Comparison of ENCODE assay signal across 8 cellular contexts in genomic region chr10:101354584-101355070, GRCh38. TPM values are rescaled to one million over a fixed set of nuclear protein-coding genes. Genes with fewer than 3 reads are reported as not detected.
DNase-seq lines count a peak whose midpoint lies in the region; ATAC-seq and TF ChIP-seq lines count a peak whose summit lies in the region.

No MANE protein-coding gene starts in this region.

- DNase-seq in stimulated activated naive CD8-positive, alpha-beta T cell treated with anti-CD3 and anti-CD28 coated beads, Interleukin-15, Interleukin-2, amounts not matched to agents 100 U/mL and 50 U/mL, for 24 hours = no peak
- no peak for DNase-seq in activated B cell treated with CpG ODN at 0.5 μM for 24 hours
- no peak for DNase-seq in glutamatergic neuron
- no peak for DNase-seq in retinal pigment epithelial cell (ENCODE audit: low read depth)
- no peak for DNase-seq in ACHN

- in situ Hi-C loops in ACHN (cut with HindIII; ENCODE audit: low pct_ligation_motif_present, low pct_unique_long_range_greater_than_20kb, low sequenced_read_pairs) = no loop called here

- POLR2A ChIA-PET in activated B cell treated with CpG ODN at 0.5 μM for 24 hours (lab: Charles Lee) = interaction anchor here (0.6 kb wide), 1 partner anchor 50 kb away, joined by 3 read pairs; no protein-coding TSS in a partner anchor

- CTCF ChIA-PET in activated B cell treated with CpG ODN at 0.5 μM for 24 hours (lab: Charles Lee) = no interaction called here

- H3K4me1 Mint-ChIP-seq in stimulated activated naive CD8-positive, alpha-beta T cell treated with anti-CD3 and anti-CD28 coated beads, Interleukin-15, Interleukin-2, amounts not matched to agents 100 ng/mL and 50 ng/mL, for 24 hours (ENCODE audit: low read depth) = peaks cover 31% of the 10 kb centered on the region
- H3K4me1 Mint-ChIP-seq in activated B cell treated with CpG ODN at 0.5 μM for 24 hours (peaks cover 24% of the 10 kb centered on the region), glutamatergic neuron (ENCODE audit: low read depth, unreplicated experiment) (peaks cover 5% of the 10 kb centered on the region)

- H3K27me3 Mint-ChIP-seq in stimulated activated naive CD8-positive, alpha-beta T cell treated with anti-CD3 and anti-CD28 coated beads, Interleukin-15, Interleukin-2, amounts not matched to agents 100 ng/mL and 50 ng/mL, for 24 hours = peaks cover 11% of the 10 kb centered on the region
- H3K27me3 Mint-ChIP-seq in activated B cell treated with CpG ODN at 0.5 μM for 24 hours (peaks cover 14% of the 10 kb centered on the region), glutamatergic neuron (ENCODE audit: unreplicated experiment) (no peaks in the 10 kb centered on the region)

- H3K27ac Mint-ChIP-seq in stimulated activated naive CD8-positive, alpha-beta T cell treated with anti-CD3 and anti-CD28 coated beads, Interleukin-15, Interleukin-2, amounts not matched to agents 100 ng/mL and 50 ng/mL, for 24 hours = peak overlapping the region; percentile 81
- peak overlapping the region; percentile 66 for H3K27ac Mint-ChIP-seq in activated B cell treated with CpG ODN at 0.5 μM for 24 hours
- peak overlapping the region; percentile 85 for H3K27ac Mint-ChIP-seq in glutamatergic neuron (ENCODE audit: unreplicated experiment)

- intact Hi-C loops in activated B cell treated with CpG ODN at 0.5 μM for 24 hours (cut with micrococcal nuclease) = loop anchor here (2.0 to 10.0 kb wide), 9 partner anchors 210 to 1388 kb away; partner anchors contain the start of genes ACTR1A, DPCD, FBXW4 and GBF1

- peak overlapping the region; percentile 61 for H3K4me3 ChIP-seq in retinal pigment epithelial cell (ENCODE audit: low read length)

- no peaks in the 10 kb centered on the region for H3K9me3 Mint-ChIP-seq in stimulated activated naive CD8-positive, alpha-beta T cell treated with anti-CD3 and anti-CD28 coated beads, Interleukin-15, Interleukin-2, amounts not matched to agents 100 ng/mL and 50 ng/mL, for 24 hours
- H3K9me3 Mint-ChIP-seq in activated B cell treated with CpG ODN at 0.5 μM for 24 hours (no peaks in the 10 kb centered on the region), glutamatergic neuron (ENCODE audit: unreplicated experiment) (peaks cover 3% of the 10 kb centered on the region)

- peaks cover 3% of the 10 kb centered on the region for H3K36me3 Mint-ChIP-seq in stimulated activated naive CD8-positive, alpha-beta T cell treated with anti-CD3 and anti-CD28 coated beads, Interleukin-15, Interleukin-2, amounts not matched to agents 100 ng/mL and 50 ng/mL, for 24 hours (ENCODE audit: low read depth)
- H3K36me3 Mint-ChIP-seq in activated B cell treated with CpG ODN at 0.5 μM for 24 hours (ENCODE audit: low read depth) (peaks cover 12% of the 10 kb centered on the region), glutamatergic neuron (ENCODE audit: unreplicated experiment) (no peaks in the 10 kb centered on the region)

- H3K4me3 Mint-ChIP-seq in stimulated activated naive CD8-positive, alpha-beta T cell treated with anti-CD3 and anti-CD28 coated beads, Interleukin-15, Interleukin-2, amounts not matched to agents 100 ng/mL and 50 ng/mL, for 24 hours = peak overlapping the region; percentile 94
- H3K4me3 Mint-ChIP-seq in activated B cell treated with CpG ODN at 0.5 μM for 24 hours (peak overlapping the region; percentile 99), glutamatergic neuron (ENCODE audit: unreplicated experiment) (peak overlapping the region; percentile 98)

- TF ChIP-seq CTCF in activated B cell treated with CpG ODN at 0.5 μM for 24 hours (IDR thresholded peaks at IDR 0.05) = no peak
- TF ChIP-seq CTCF in glutamatergic neuron (IDR thresholded peaks at IDR 0.05; ENCODE audit: partially characterized antibody, unreplicated experiment) = no peak
- no peak for TF ChIP-seq CTCF in retinal pigment epithelial cell (conservative IDR thresholded peaks at IDR 0.05; ENCODE audit: low read depth, low read length)

- ATAC-seq in stimulated activated naive CD8-positive, alpha-beta T cell treated with anti-CD3 and anti-CD28 coated beads, Interleukin-15, Interleukin-2, amounts not matched to agents 100 U/mL and 50 U/mL, for 24 hours = no peak
- ATAC-seq in activated B cell treated with CpG ODN at 0.5 μM for 24 hours (ENCODE audit: low read depth) = no peak
- ATAC-seq in GM18861 (IDR thresholded peaks at IDR 0.05; ENCODE audit: unreplicated experiment) = no peak
- ATAC-seq in GM18907 (IDR thresholded peaks at IDR 0.05; ENCODE audit: unreplicated experiment) = no peak

RNA-seq across cellular contexts. Expression of gene BTRC, which starts 0.7 kb away (rescaled TPM):
- total RNA-seq in activated B cell treated with CpG ODN at 0.5 μM for 24 hours = 11.8 and 19.4 TPM in 2 replicates
- total RNA-seq in glutamatergic neuron (ENCODE audit: unreplicated experiment) = 28.9 TPM
